8 cellular contexts compared by ENCODE assay signal in the genomic region with DNA sequence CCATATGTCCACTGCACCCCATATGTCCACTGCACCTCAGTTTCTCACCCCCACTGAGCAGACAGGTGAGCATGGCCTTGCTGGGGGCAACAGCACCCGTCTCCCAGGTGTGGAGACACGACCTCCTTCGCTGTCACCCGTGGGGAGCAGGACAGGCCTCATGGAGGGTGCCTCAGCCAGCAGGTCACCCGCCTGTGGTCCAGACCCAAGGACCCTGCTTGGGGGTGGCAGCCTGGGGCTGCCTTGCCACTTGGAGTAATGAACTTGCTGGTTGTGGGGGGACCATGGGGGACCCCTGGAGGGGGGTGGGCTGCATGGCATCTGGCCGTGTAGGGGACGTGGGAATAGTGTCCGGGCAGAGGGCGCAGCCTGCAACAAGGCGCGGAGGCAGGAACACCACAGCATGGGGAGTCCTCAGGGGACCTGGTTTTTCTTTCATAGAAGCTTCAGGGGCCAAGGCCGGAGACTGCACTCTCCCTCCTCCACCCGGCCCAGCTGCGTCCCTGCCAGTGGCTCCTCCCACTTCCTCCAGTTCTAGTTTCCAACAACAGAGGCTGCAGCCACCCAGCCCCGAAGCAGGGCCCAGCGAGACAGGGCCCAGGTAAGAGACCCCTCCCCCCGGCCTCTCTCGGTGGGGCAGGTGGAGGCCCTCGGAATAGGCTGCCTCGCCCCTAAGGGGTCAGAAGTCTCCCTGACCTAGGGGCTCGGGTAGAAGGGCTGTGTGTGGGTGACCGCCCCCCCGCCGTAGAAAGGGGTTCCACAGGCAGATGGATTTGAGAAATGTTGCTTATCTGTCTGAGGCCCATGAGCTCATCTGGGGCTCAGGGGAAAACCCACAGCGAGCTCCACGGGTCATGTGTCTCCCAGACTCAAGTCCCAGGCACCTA. TPM values are rescaled to one million over a fixed set of nuclear protein-coding genes. Genes with fewer than 3 reads are reported as not detected.
DNase-seq lines count a peak whose midpoint lies in the region; ATAC-seq and TF ChIP-seq lines count a peak whose summit lies in the region.

TSS of gene NHLRC4 (plus strand) at position 531 of the 887 bp plus-strand sequence. CDS start 1,043 bp downstream, outside the sequence.

- no peaks in the 10 kb centered on the region for H3K9me3 ChIP-seq in Peyer's patch

- peaks cover 21% of the 10 kb centered on the region for H3K4me1 Mint-ChIP-seq in activated naive CD8-positive, alpha-beta T cell treated with anti-CD3 and anti-CD28 coated beads for 36 hours

- TF ChIP-seq CTCF in Peyer's patch (IDR thresholded peaks at IDR 0.05), result no peak

- H3K4me3 Mint-ChIP-seq in activated naive CD8-positive, alpha-beta T cell treated with anti-CD3 and anti-CD28 coated beads for 36 hours, result peak within 1 kb of the TSS; percentile 29

- no peaks in the 10 kb centered on the region for H3K36me3 ChIP-seq in Peyer's patch

- H3K36me3 Mint-ChIP-seq in activated naive CD8-positive, alpha-beta T cell treated with anti-CD3 and anti-CD28 coated beads for 36 hours, result no peaks in the 10 kb centered on the region

- peak within 1 kb of the TSS; percentile 34 to 65 (median 48) for H3K27ac ChIP-seq in Peyer's patch

- peaks cover 6% of the 10 kb centered on the region for H3K27me3 Mint-ChIP-seq in activated naive CD8-positive, alpha-beta T cell treated with anti-CD3 and anti-CD28 coated beads for 36 hours

- peak within 1 kb of the TSS in 3 of 4 donors; percentile 25 to 48 (median 39) for H3K4me3 ChIP-seq in Peyer's patch

- no peak for TF ChIP-seq POLR2A in Peyer's patch (IDR thresholded peaks at IDR 0.05)

- ATAC-seq in HG02840 (IDR thresholded peaks at IDR 0.05; ENCODE audit: low FRiP score, unreplicated experiment) (peak; percentile 40), GM21360 (IDR thresholded peaks at IDR 0.05; ENCODE audit: unreplicated experiment) (no peak)

- H3K9me3 Mint-ChIP-seq in activated naive CD8-positive, alpha-beta T cell treated with anti-CD3 and anti-CD28 coated beads for 36 hours, result no peaks in the 10 kb centered on the region

- DNase-seq in GF-D8 (lab: John Stamatoyannopoulos, UW) (peak; percentile 80), Peyer's patch (peak; percentile 74 to 90 (median 85)), hepatic stellate cell (ENCODE audit: low spot score) (peak; percentile 87), NCI-H1048 (lab: John Stamatoyannopoulos, UW) (no peak)
- DNase-seq in activated naive CD8-positive, alpha-beta T cell treated with anti-CD3 and anti-CD28 coated beads for 36 hours, result peak; percentile 67
- DNase-seq in stimulated activated CD4-positive, alpha-beta T cell treated with anti-CD3 and anti-CD28 coated beads, Interleukin-1b, Interleukin-23, amount 100 ng/mL, for 48 hours, result peak; percentile 51

- peaks cover 7 to 49% (median 28%) of the 10 kb centered on the region in 4 donors for H3K4me1 ChIP-seq in Peyer's patch

- H3K27me3 ChIP-seq in Peyer's patch, result peaks cover 0 to 4% of the 10 kb centered on the region in 2 donors

- peak within 1 kb of the TSS; percentile 77 for H3K27ac Mint-ChIP-seq in activated naive CD8-positive, alpha-beta T cell treated with anti-CD3 and anti-CD28 coated beads for 36 hours

RNA-seq across cellular contexts. Expression of gene NHLRC4, which starts in this region (rescaled TPM):
- 10 to 100 TPM in 1 of 4 donors, 1 to 10 TPM in 3; 1.2 to 17.3 (median 1.5) TPM for total RNA-seq in Peyer's patch
- under 1 TPM; 0.54 to 0.76 TPM for total RNA-seq in activated naive CD8-positive, alpha-beta T cell treated with anti-CD3 and anti-CD28 coated beads for 36 hours

Comparison
In these comparisons a context has a peak if more than half of its experiments do, and no peak if none do; other contexts are left out.
1. Peak in DNase-seq in activated naive CD8-positive, alpha-beta T cell treated with anti-CD3 and anti-CD28 coated beads for 36 hours; RNA of the gene not detected or under 1 TPM.